39 cellular contexts compared by ENCODE assay signal in the genomic region with DNA sequence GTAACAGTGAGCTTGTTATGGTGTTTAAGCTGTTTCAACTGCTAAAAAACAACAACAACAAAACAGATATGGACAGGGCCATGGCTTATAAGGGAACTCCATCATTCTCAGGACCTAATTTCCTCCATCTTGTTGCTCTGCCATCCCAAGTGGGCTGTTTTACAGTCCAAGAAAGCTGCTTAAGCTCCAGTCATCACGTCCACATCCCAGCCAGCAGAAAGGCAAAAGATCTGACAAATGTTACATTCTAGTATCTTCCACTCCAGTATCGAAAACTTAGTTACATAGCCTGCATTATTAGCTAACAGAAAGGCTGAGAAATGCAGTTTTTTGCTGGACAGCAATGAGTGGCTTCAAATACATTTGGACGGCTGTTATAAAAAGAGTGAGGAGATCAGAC. TPM values are rescaled to one million over a fixed set of nuclear protein-coding genes. Genes with fewer than 3 reads are reported as not detected.
"Had no signal": no experiment of that assay in that cellular context is flagged by ENCODE, and none has a peak within 500 bp of the region (broad histone marks: within the 10 kb centered on the region; RNA-seq: fewer than 3 reads in every experiment).

No MANE protein-coding gene starts in this region.

- H3K4me1 Mint-ChIP-seq: activated CD4-positive, alpha-beta T cell treated with anti-CD3 and anti-CD28 coated beads for 36 hours; activated naive CD4-positive, alpha-beta T cell treated with anti-CD3 and anti-CD28 coated beads, Interleukin-2, amount 50 U/mL, for 24 hours; activated naive CD8-positive, alpha-beta T cell treated with anti-CD3 and anti-CD28 coated beads for 36 hours had no signal

- H3K4me3 ChIP-seq: adrenal gland, body of pancreas, cardiac muscle cell, coronary artery, dorsolateral prefrontal cortex had no signal

- H3K27ac ChIP-seq: adrenal gland, body of pancreas, cardiac muscle cell, coronary artery, dorsolateral prefrontal cortex, WERI-Rb-1 had no signal

- H3K9me3 ChIP-seq: adrenal gland, body of pancreas had no signal

- H3K4me3 Mint-ChIP-seq: activated CD4-positive, alpha-beta memory T cell treated with anti-CD3 and anti-CD28 coated beads for 36 hours; activated CD4-positive, alpha-beta T cell treated with anti-CD3 and anti-CD28 coated beads for 36 hours; activated CD4-positive, alpha-beta T cell treated with anti-CD3 and anti-CD28 coated beads, Interleukin-2, amount 10 ng/mL, durations not matched to agents 24 days and 14 days; activated CD8-positive, alpha-beta memory T cell treated with anti-CD3 and anti-CD28 coated beads, Interleukin-2, amount 10 ng/mL, durations not matched to agents 7 days and 5 days; activated CD8-positive, alpha-beta T cell treated with anti-CD3 and anti-CD28 coated beads, Interleukin-2, amount 10 ng/mL, durations not matched to agents 7 days and 5 days; activated naive CD4-positive, alpha-beta T cell treated with anti-CD3 and anti-CD28 coated beads for 36 hours; activated naive CD4-positive, alpha-beta T cell treated with anti-CD3 and anti-CD28 coated beads, Interleukin-2, amount 50 U/mL, for 24 hours; activated naive CD8-positive, alpha-beta T cell treated with anti-CD3 and anti-CD28 coated beads for 36 hours; activated naive CD8-positive, alpha-beta T cell treated with anti-CD3 and anti-CD28 coated beads, Interleukin-2, amount 50 U/mL, for 24 hours; activated T-helper 1 cell treated with anti-CD3 and anti-CD28 coated beads, Interleukin-12 subunit alpha, Interleukin-12 subunit beta, Interleukin-2, Interleukin-4 antibody, amounts not matched to agents 30 ng/mL and 10 ng/mL and 1 ng/mL, durations not matched to agents 14 hours and 24 hours and 36 hours; dendritic cell treated with granulocyte-macrophage colony-stimulating factor and Interleukin-4, amounts not matched to agents 40 ng/mL and 50 ng/mL, for 4 days; endodermal cell; T-helper 17 cell; T-helper 2 cell treated with Interferon-gamma antibody and Interleukin-4, amounts not matched to agents 5 μg/mL and 100 μg/mL, for 36 hours had no signal

- H3K27me3 ChIP-seq: body of pancreas, cardiac muscle cell had no signal

- H3K4me1 ChIP-seq: adrenal gland, body of pancreas had no signal

- H3K36me3 ChIP-seq: adrenal gland, cardiac muscle cell, WERI-Rb-1 had no signal

- H3K27ac Mint-ChIP-seq: activated CD4-positive, alpha-beta memory T cell treated with anti-CD3 and anti-CD28 coated beads for 36 hours; activated CD4-positive, alpha-beta T cell treated with anti-CD3 and anti-CD28 coated beads for 36 hours; activated CD4-positive, alpha-beta T cell treated with anti-CD3 and anti-CD28 coated beads, Interleukin-2, amount 10 ng/mL, durations not matched to agents 24 days and 14 days; activated CD8-positive, alpha-beta memory T cell treated with anti-CD3 and anti-CD28 coated beads, Interleukin-2, amount 10 ng/mL, durations not matched to agents 7 days and 5 days; activated CD8-positive, alpha-beta T cell treated with anti-CD3 and anti-CD28 coated beads, Interleukin-2, amount 10 ng/mL, durations not matched to agents 7 days and 5 days; activated naive CD4-positive, alpha-beta T cell treated with anti-CD3 and anti-CD28 coated beads for 36 hours; activated naive CD4-positive, alpha-beta T cell treated with anti-CD3 and anti-CD28 coated beads, Interleukin-2, amount 50 U/mL, for 24 hours; activated naive CD8-positive, alpha-beta T cell treated with anti-CD3 and anti-CD28 coated beads for 36 hours; activated naive CD8-positive, alpha-beta T cell treated with anti-CD3 and anti-CD28 coated beads, Interleukin-2, amount 50 U/mL, for 24 hours; activated T-helper 1 cell treated with anti-CD3 and anti-CD28 coated beads, Interleukin-12 subunit alpha, Interleukin-12 subunit beta, Interleukin-2, Interleukin-4 antibody, amounts not matched to agents 30 ng/mL and 10 ng/mL and 1 ng/mL, durations not matched to agents 14 hours and 24 hours and 36 hours; activated T-helper 2 cell treated with anti-CD3 and anti-CD28 coated beads, Interferon-gamma antibody, Interleukin-2, Interleukin-4, amounts not matched to agents 10 μg/mL and 5 μg/mL and 100 μg/mL, durations not matched to agents 14 hours and 24 hours and 36 hours; dendritic cell treated with granulocyte-macrophage colony-stimulating factor and Interleukin-4, amounts not matched to agents 40 ng/mL and 50 ng/mL, for 4 days; endodermal cell; T-helper 17 cell; T-helper 2 cell treated with Interferon-gamma antibody and Interleukin-4, amounts not matched to agents 5 μg/mL and 100 μg/mL, for 36 hours had no signal

- ATAC-seq: activated CD4-positive, alpha-beta T cell treated with anti-CD3 and anti-CD28 coated beads for 36 hours; activated CD8-positive, alpha-beta memory T cell treated with anti-CD3 and anti-CD28 coated beads, Interleukin-2, amount 10 ng/mL, durations not matched to agents 7 days and 5 days; activated CD8-positive, alpha-beta T cell treated with anti-CD3 and anti-CD28 coated beads, Interleukin-2, amount 10 ng/mL, durations not matched to agents 7 days and 5 days; activated naive CD8-positive, alpha-beta T cell treated with anti-CD3 and anti-CD28 coated beads, Interleukin-2, amount 50 U/mL, for 24 hours; body of pancreas; esophagus mucosa; T-helper 17 cell had no signal

- H3K36me3 Mint-ChIP-seq: activated CD4-positive, alpha-beta memory T cell treated with anti-CD3 and anti-CD28 coated beads for 36 hours; activated naive CD4-positive, alpha-beta T cell treated with anti-CD3 and anti-CD28 coated beads, Interleukin-2, amount 50 U/mL, for 24 hours; activated naive CD8-positive, alpha-beta T cell treated with anti-CD3 and anti-CD28 coated beads for 36 hours had no signal

- DNase-seq: activated CD4-positive, alpha-beta memory T cell treated with anti-CD3 and anti-CD28 coated beads for 36 hours; activated CD4-positive, alpha-beta T cell treated with anti-CD3 and anti-CD28 coated beads for 36 hours; activated CD4-positive, alpha-beta T cell treated with anti-CD3 and anti-CD28 coated beads, Interleukin-2, amount 10 ng/mL, durations not matched to agents 24 days and 14 days; activated CD4-positive, CD25-positive, alpha-beta regulatory T cell; activated CD4-positive, CD25-positive, alpha-beta regulatory T cell treated with anti-CD3 and anti-CD28 coated beads, Interleukin-2, amount 50 U/mL, for 72 hours; activated CD8-positive, alpha-beta memory T cell treated with anti-CD3 and anti-CD28 coated beads, Interleukin-2, amount 10 ng/mL, durations not matched to agents 7 days and 5 days; activated CD8-positive, alpha-beta memory T cell treated with anti-CD3 and anti-CD28 coated beads, Interleukin-2, amount 50 U/mL, for 4 hours; activated CD8-positive, alpha-beta T cell treated with anti-CD3 and anti-CD28 coated beads, Interleukin-2, amount 10 ng/mL, durations not matched to agents 7 days and 5 days; activated effector memory CD4-positive, alpha-beta T cell treated with anti-CD3 and anti-CD28 coated beads, Interleukin-2, amount 50 U/mL, for 16 hours; activated naive CD4-positive, alpha-beta T cell treated with anti-CD3 and anti-CD28 coated beads for 36 hours; activated naive CD8-positive, alpha-beta T cell treated with anti-CD3 and anti-CD28 coated beads for 36 hours; activated naive CD8-positive, alpha-beta T cell treated with anti-CD3 and anti-CD28 coated beads, Interleukin-2, amount 50 U/mL, for 24 hours; activated T-cell treated with anti-CD3 and anti-CD28 coated beads, Interleukin-2, amount 50 U/mL, for 1 hour; activated T-cell treated with anti-CD3 and anti-CD28 coated beads, Interleukin-2, amount 50 U/mL, for 48 hours; adrenal gland; amygdala; aorta; body of pancreas; central memory CD4-positive, alpha-beta T cell; cerebellar nuclear complex; dorsolateral prefrontal cortex; effector memory CD4-positive, alpha-beta T cell; foreskin fibroblast; head of caudate nucleus; T-helper 1 cell; T-helper 17 cell; T1000; WERI-Rb-1 had no signal

- H3K9me3 Mint-ChIP-seq: activated CD4-positive, alpha-beta memory T cell treated with anti-CD3 and anti-CD28 coated beads for 36 hours; activated CD4-positive, alpha-beta T cell treated with anti-CD3 and anti-CD28 coated beads, Interleukin-2, amount 10 ng/mL, durations not matched to agents 24 days and 14 days; activated naive CD4-positive, alpha-beta T cell treated with anti-CD3 and anti-CD28 coated beads for 36 hours; activated naive CD4-positive, alpha-beta T cell treated with anti-CD3 and anti-CD28 coated beads, Interleukin-2, amount 50 U/mL, for 24 hours; activated naive CD8-positive, alpha-beta T cell treated with anti-CD3 and anti-CD28 coated beads for 36 hours; activated naive CD8-positive, alpha-beta T cell treated with anti-CD3 and anti-CD28 coated beads, Interleukin-2, amount 50 U/mL, for 24 hours; activated T-helper 1 cell treated with anti-CD3 and anti-CD28 coated beads, Interleukin-12 subunit alpha, Interleukin-12 subunit beta, Interleukin-2, Interleukin-4 antibody, amounts not matched to agents 30 ng/mL and 10 ng/mL and 1 ng/mL, durations not matched to agents 14 hours and 24 hours and 36 hours; T-helper 2 cell treated with Interferon-gamma antibody and Interleukin-4, amounts not matched to agents 5 μg/mL and 100 μg/mL, for 36 hours had no signal

RNA-seq across cellular contexts. Expression of a gene that starts 23.0 kb away (rescaled TPM):
- total RNA-seq: activated CD4-positive, alpha-beta T cell treated with anti-CD3 and anti-CD28 coated beads, Interleukin-2, amount 10 ng/mL, durations not matched to agents 24 days and 14 days; activated CD8-positive, alpha-beta memory T cell treated with anti-CD3 and anti-CD28 coated beads for 36 hours; activated CD8-positive, alpha-beta T cell treated with anti-CD3 and anti-CD28 coated beads, Interleukin-2, amount 10 ng/mL, durations not matched to agents 7 days and 5 days; activated T-helper 1 cell treated with anti-CD3 and anti-CD28 coated beads, Interleukin-12 subunit alpha, Interleukin-12 subunit beta, Interleukin-2, Interleukin-4 antibody, amounts not matched to agents 30 ng/mL and 10 ng/mL and 1 ng/mL, durations not matched to agents 14 hours and 24 hours and 36 hours; body of pancreas; cardiac muscle cell; frontal cortex had no signal
